In the genomic region with DNA sequence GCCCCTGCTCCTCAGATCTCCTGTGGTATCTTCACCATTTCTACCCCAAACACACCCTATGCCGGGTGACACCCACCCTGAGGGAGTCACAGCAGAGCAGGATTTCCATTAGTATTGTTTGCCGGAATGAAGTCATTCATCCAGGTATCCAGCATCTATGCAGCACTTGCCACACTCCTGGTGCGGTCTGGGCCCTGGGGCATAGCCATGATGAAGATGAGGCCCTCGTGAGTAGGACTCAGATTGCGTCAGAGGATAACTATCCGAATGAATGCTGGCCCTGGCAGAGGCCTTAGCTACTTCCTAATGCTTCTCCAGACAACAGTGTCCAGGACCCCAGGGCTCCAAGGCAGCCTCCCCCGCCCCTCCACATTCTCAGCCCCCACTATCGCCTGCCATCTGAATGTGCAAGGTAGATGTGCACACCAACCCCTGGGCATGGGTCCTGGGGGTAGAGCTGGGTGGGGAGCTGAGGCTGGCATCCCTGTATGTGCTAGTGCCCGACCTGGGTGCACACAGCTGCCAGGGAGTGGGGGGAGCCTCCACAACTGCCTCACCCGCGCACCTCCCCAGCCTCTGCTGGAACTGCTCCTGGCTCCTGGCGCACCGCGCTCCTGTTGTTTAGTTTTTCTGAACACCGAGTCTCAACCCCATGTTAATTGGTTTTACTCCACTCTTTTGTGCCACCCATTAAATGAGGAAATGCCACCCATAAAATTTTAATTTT, we compare ENCODE assay signal across 17 cellular contexts. TPM values are rescaled to one million over a fixed set of nuclear protein-coding genes. Genes with fewer than 3 reads are reported as not detected.
DNase-seq lines count a peak whose midpoint lies in the region; ATAC-seq and TF ChIP-seq lines count a peak whose summit lies in the region.
"Had no signal": no experiment of that assay in that cellular context is flagged by ENCODE, and none has a peak within 500 bp of the region (broad histone marks: within the 10 kb centered on the region; RNA-seq: fewer than 3 reads in every experiment).

No MANE protein-coding gene starts in this region.

- H3K9me3 ChIP-seq in prostate gland = no peaks in the 10 kb centered on the region
- H3K9me3 ChIP-seq: A549, ascending aorta had no signal

- TF ChIP-seq POLR2A in prostate gland (IDR thresholded peaks at IDR 0.05) = no peak

- no peak for TF ChIP-seq CTCF in prostate gland (IDR thresholded peaks at IDR 0.05)

- no peaks in the 10 kb centered on the region for H3K27me3 ChIP-seq in prostate gland (replicated peaks; ENCODE audit: insufficient read depth)
- H3K27me3 ChIP-seq: ascending aorta had no signal

- DNase-seq in NCI-H2081 (lab: John Stamatoyannopoulos, UW) (peak; percentile 13 to 60), NCI-H2081 treated with DMSO at 0.1 percent for 48 hours (lab: John Stamatoyannopoulos, UW) (no peak), NCI-H526 treated with DMSO at 0.1 percent for 48 hours (lab: John Stamatoyannopoulos, UW) (peak; percentile 10), fibroblast of gingiva (ENCODE audit: low read depth) (peak; percentile 22), prostate gland (ENCODE audit: low spot score) (peak; percentile 26), A172 (ENCODE audit: low spot score) (no peak), GM19240 (ENCODE audit: insufficient read length, low spot score) (no peak)
- DNase-seq: activated B cell treated with CpG ODN at 0.5 μM for 24 hours; activated effector memory CD4-positive, alpha-beta T cell treated with Interleukin-2 at 50 U/mL for 16 hours; hypothalamus; naive thymus-derived CD4-positive, alpha-beta T cell; NCI-H446 had no signal

- no peaks in the 10 kb centered on the region for H3K36me3 ChIP-seq in prostate gland
- H3K36me3 ChIP-seq: ascending aorta had no signal

- intact Hi-C loops in prostate gland (cut with DNase I) = no loop called here

- H3K4me1 ChIP-seq in prostate gland (replicated peaks) = no peaks in the 10 kb centered on the region
- H3K4me1 ChIP-seq: ascending aorta had no signal

- H3K4me3 ChIP-seq in prostate gland = no peak overlapping the region
- H3K4me3 ChIP-seq: A549, ascending aorta, coronary artery had no signal

- no peak overlapping the region for H3K27ac ChIP-seq in prostate gland
- H3K27ac ChIP-seq: A549, ascending aorta, coronary artery had no signal

- WGBS in prostate gland = 36% methylated on average over 15 of the region's 15 CpGs

- ATAC-seq in HG03025 (IDR thresholded peaks at IDR 0.05; ENCODE audit: low FRiP score, unreplicated experiment) = no peak
- ATAC-seq: A549; left lobe of liver; naive thymus-derived CD4-positive, alpha-beta T cell had no signal

RNA-seq across cellular contexts. Expression of a gene that starts 25.5 kb away (rescaled TPM):
- total RNA-seq in prostate gland = 10 to 100 TPM; 74.4 to 97.1 TPM
- total RNA-seq in A172 (2014; rRNA removed; shearing (Covaris generic)) = 5.8 and 7.1 TPM in 2 replicates

Comparison
In these comparisons a context has a peak if more than half of its experiments do, and no peak if none do; other contexts are left out.
1. DNase-seq: peak in NCI-H2081 (2 of 2), NCI-H526 treated with DMSO at 0.1 percent for 48 hours (single experiment), fibroblast of gingiva (single experiment) and prostate gland (single experiment); none in NCI-H2081 treated with DMSO at 0.1 percent for 48 hours (single experiment), A172 (single experiment) and GM19240 (single experiment).